ENCODE assay signal across 1 cellular context in the genomic region with DNA sequence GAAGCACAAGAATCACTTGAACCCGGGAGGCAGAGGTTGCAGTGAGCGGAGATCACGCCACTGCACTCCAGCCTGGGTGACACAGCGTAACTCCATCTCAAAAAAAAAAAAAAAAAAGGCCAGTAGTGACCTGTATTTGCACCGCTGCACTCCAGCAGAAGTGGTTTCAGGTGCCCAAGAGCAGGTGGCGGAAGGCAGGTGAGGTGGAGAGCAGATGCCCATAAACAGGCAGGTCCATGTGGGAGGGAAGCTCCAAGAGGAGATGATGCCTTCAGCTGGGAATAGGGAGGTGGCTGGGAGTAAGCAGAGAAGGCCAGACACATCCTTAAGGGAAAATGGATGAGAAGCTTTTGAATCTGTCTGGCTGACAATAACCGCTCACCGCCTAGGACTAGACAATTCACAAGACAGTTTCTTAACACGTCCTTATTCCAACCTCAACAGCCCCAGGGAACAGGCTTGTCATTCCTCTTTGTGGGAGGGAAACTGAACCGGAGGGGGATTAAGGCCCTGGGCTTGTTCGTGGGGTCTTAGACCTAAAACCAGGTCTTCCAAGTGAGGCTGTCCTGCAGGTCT.
TF ChIP-seq lines count a peak whose summit lies in the region.

No MANE protein-coding gene starts in this region.

TF ChIP-seq in H1, 55 proteins besides CTCF, POLR2A, EP300 and RAD21 (continued from another document):
- TF ChIP-seq, protein P1, sequence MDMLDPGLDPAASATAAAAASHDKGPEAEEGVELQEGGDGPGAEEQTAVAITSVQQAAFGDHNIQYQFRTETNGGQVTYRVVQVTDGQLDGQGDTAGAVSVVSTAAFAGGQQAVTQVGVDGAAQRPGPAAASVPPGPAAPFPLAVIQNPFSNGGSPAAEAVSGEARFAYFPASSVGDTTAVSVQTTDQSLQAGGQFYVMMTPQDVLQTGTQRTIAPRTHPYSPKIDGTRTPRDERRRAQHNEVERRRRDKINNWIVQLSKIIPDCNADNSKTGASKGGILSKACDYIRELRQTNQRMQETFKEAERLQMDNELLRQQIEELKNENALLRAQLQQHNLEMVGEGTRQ (IDR thresholded peaks at IDR 0.05; ENCODE audit: low read length), result no peak
- TF ChIP-seq TAF7 (optimal IDR thresholded peaks at IDR 0.05; ENCODE audit: borderline replicate concordance, low read depth, low read length) (no peak), KDM1A (IDR thresholded peaks at IDR 0.05; ENCODE audit: borderline replicate concordance, low read length) (no peak), EZH2 (IDR thresholded peaks at IDR 0.05; ENCODE audit: low read depth, low read length, severe bottlenecking) (no peak), BCL11A (IDR thresholded peaks at IDR 0.05; ENCODE audit: low read depth in 2 of 2, low read length in 2 of 2) (no peak), JUN (IDR thresholded peaks at IDR 0.05; ENCODE audit: low read depth, low read length) (no peak), RFX5 (IDR thresholded peaks at IDR 0.05; ENCODE audit: borderline replicate concordance, low read depth, low read length) (no peak), POLR2AphosphoS5 (IDR thresholded peaks at IDR 0.05; ENCODE audit: low read depth, low read length) (no peak), SP2 (IDR thresholded peaks at IDR 0.05; ENCODE audit: low read length) (no peak), HDAC2 (IDR thresholded peaks at IDR 0.05; ENCODE audit: borderline replicate concordance in 1 of 2, low read depth in 2 of 2, low read length in 2 of 2) (no peak), SP1 (IDR thresholded peaks at IDR 0.05; ENCODE audit: low read depth, low read length) (no peak), GTF2F1 (IDR thresholded peaks at IDR 0.05; ENCODE audit: borderline replicate concordance, low read depth, low read length) (no peak), KDM5A (IDR thresholded peaks at IDR 0.05; ENCODE audit: low read length) (no peak), CHD2 (IDR thresholded peaks at IDR 0.05; ENCODE audit: low read length) (no peak)
- TF ChIP-seq, protein P2, sequence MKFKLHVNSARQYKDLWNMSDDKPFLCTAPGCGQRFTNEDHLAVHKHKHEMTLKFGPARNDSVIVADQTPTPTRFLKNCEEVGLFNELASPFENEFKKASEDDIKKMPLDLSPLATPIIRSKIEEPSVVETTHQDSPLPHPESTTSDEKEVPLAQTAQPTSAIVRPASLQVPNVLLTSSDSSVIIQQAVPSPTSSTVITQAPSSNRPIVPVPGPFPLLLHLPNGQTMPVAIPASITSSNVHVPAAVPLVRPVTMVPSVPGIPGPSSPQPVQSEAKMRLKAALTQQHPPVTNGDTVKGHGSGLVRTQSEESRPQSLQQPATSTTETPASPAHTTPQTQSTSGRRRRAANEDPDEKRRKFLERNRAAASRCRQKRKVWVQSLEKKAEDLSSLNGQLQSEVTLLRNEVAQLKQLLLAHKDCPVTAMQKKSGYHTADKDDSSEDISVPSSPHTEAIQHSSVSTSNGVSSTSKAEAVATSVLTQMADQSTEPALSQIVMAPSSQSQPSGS (IDR thresholded peaks at IDR 0.05; ENCODE audit: low read length), result no peak
